In the genomic region with DNA sequence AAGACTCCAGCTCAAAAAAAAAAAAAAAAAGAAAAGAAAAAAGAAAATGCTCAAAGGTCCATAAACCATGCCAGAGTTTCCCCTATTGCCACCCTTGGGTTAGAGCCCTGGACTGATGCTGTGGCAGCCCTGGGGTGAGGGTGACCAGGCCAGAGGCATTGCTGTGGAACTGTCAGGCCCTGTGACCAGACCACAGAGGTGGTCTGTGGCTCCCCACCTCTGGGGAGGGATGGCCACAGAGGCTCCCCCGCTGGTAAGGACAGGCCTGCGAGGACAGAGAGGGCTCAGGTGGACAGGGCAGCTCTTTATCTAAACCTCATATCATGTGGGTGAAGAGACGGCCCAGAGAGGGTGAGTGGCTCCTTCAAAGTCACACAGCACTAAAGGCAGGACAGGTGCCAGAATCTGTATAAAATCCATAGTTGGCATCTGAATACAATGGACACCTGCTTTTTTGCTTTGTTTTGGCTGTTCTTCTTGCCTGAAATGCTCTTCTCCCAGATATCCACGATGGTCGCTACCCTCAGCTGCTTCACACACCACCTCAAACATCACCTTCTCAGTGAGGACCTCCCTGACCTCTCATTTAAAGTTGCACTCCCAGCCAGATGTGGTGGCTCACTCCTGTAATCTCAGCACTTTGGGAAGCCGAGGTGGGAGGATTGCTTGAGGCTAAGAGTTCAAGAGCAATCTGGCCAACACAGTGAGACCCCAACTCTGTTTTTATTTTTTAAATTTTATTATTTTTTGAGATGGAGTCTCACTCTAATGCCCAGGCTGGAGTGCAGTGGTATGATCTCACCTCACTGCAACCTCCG, we compare ENCODE assay signal across 2 cellular contexts.
TF ChIP-seq lines count a peak whose summit lies in the region.

No MANE protein-coding gene starts in this region.

TF ChIP-seq in K562, 482 proteins besides CTCF, POLR2A, EP300 and RAD21:
- TF ChIP-seq ESRRA (IDR thresholded peaks at IDR 0.05; ENCODE audit: borderline replicate concordance, low read depth), result peak; percentile 21; the same call in 1 of the 2 replicates
- peak; percentile 91 for TF ChIP-seq PTBP1 (IDR thresholded peaks at IDR 0.05; ENCODE audit: low read depth, low read length)
- TF ChIP-seq, protein P1, sequence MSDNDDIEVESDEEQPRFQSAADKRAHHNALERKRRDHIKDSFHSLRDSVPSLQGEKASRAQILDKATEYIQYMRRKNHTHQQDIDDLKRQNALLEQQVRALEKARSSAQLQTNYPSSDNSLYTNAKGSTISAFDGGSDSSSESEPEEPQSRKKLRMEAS (CRISPR knock-in tag; IDR thresholded peaks at IDR 0.05), result 0 out of 2 replicates have a peak, but pooled peaks have one; percentile 27
- TF ChIP-seq ADNP (tag; IDR thresholded peaks at IDR 0.05), result 0 out of 2 replicates have a peak, but pooled peaks have one; percentile 38
- TF ChIP-seq POLR2G (IDR thresholded peaks at IDR 0.05; ENCODE audit: low read depth, low read length), result 0 out of 2 replicates have a peak, but pooled peaks have one; percentile 34
- TF ChIP-seq SAFB2 (IDR thresholded peaks at IDR 0.05; ENCODE audit: borderline replicate concordance, low read depth, low read length, severe bottlenecking), result no peak
- no peak for TF ChIP-seq CCNT2 (IDR thresholded peaks at IDR 0.05; ENCODE audit: borderline replicate concordance, extremely low read depth, insufficient read length, low read depth, low read length)
- peak; percentile 97 for TF ChIP-seq BCOR (IDR thresholded peaks at IDR 0.05)
- no peak for TF ChIP-seq HNRNPH1 (optimal IDR thresholded peaks at IDR 0.05; ENCODE audit: low read depth, low read length)
- peak; percentile 73 for TF ChIP-seq BRD9 (IDR thresholded peaks at IDR 0.05; ENCODE audit: low read depth, partially characterized antibody)
- no peak for TF ChIP-seq RNF2 (IDR thresholded peaks at IDR 0.05)
- TF ChIP-seq GABPB1 (CRISPR knock-in tag; IDR thresholded peaks at IDR 0.05), result peak; percentile 48; the same call in 1 of the 2 replicates
- no peak for TF ChIP-seq ZBTB1 (CRISPR knock-in tag; IDR thresholded peaks at IDR 0.05; ENCODE audit: borderline replicate concordance, low read depth)
- TF ChIP-seq ZNF121 (CRISPR knock-in tag; conservative IDR thresholded peaks at IDR 0.05), result peak; percentile 97
- TF ChIP-seq KDM1A (IDR thresholded peaks at IDR 0.05), result peak; percentile 74 to 87
- TF ChIP-seq ZNF146 (CRISPR knock-in tag; IDR thresholded peaks at IDR 0.05; ENCODE audit: unreplicated experiment), result no peak
- TF ChIP-seq ATF2 (CRISPR knock-in tag; IDR thresholded peaks at IDR 0.05), result no peak
- TF ChIP-seq SMARCA5 (IDR thresholded peaks at IDR 0.05), result peak; percentile 96
- no peak for TF ChIP-seq XRCC5 (IDR thresholded peaks at IDR 0.05; ENCODE audit: low read depth, low read length)
- TF ChIP-seq OTX1 (CRISPR knock-in tag; IDR thresholded peaks at IDR 0.05), result no peak
- peak; percentile 97 for TF ChIP-seq ZFP36 (IDR thresholded peaks at IDR 0.05; ENCODE audit: low read depth, low read length, partially characterized antibody)
- TF ChIP-seq HDAC2 (IDR thresholded peaks at IDR 0.05), result peak; percentile 70; the same call in 1 of the 2 replicates
- TF ChIP-seq NFYB (IDR thresholded peaks at IDR 0.05; ENCODE audit: extremely low read depth, insufficient read length), result no peak
- TF ChIP-seq GTF2A2 (tag; IDR thresholded peaks at IDR 0.05), result no peak
- peak; percentile 41 for TF ChIP-seq CHD4 (IDR thresholded peaks at IDR 0.05; ENCODE audit: insufficient read depth, insufficient replicate concordance, low read depth, low read length, poor library complexity, severe bottlenecking)
- TF ChIP-seq RCOR1 (IDR thresholded peaks at IDR 0.05; ENCODE audit: borderline replicate concordance in 1 of 2, low read depth in 2 of 2, low read length in 2 of 2), result peak in 1 of 2 experiments; percentile 82; a peak in 2 of 4 replicates
- no peak for TF ChIP-seq ZNF140 (CRISPR knock-in tag; IDR thresholded peaks at IDR 0.05)
- TF ChIP-seq CEBPG (CRISPR knock-in tag; IDR thresholded peaks at IDR 0.05), result no peak
- TF ChIP-seq CEBPG (tag; conservative IDR thresholded peaks at IDR 0.05 in 1 of 2, IDR thresholded peaks at IDR 0.05 in 1 of 2), result no peak
- TF ChIP-seq EP400 (IDR thresholded peaks at IDR 0.05), result no peak
- peak; percentile 99 for TF ChIP-seq RBM25 (IDR thresholded peaks at IDR 0.05; ENCODE audit: low read depth, low read length, severe bottlenecking)
- TF ChIP-seq HDAC1 (IDR thresholded peaks at IDR 0.05), result 0 out of 4 replicates have a peak, but pooled peaks of 1 of the 2 experiments have one; percentile 23

TF ChIP-seq in HepG2, 621 proteins besides CTCF, POLR2A, EP300 and RAD21:
- TF ChIP-seq U2AF1 (optimal IDR thresholded peaks at IDR 0.05; ENCODE audit: low read depth, low read length) (no peak), ZNF121 (CRISPR knock-in tag; IDR thresholded peaks at IDR 0.05) (0 out of 2 replicates have a peak, but pooled peaks have one; percentile 27), ZNF605 (CRISPR knock-in tag; IDR thresholded peaks at IDR 0.05) (no peak), ZMYM3 (CRISPR knock-in tag; IDR thresholded peaks at IDR 0.05) (peak; percentile 73; the same call in 1 of the 2 replicates), CHD4 (IDR thresholded peaks at IDR 0.05; ENCODE audit: borderline replicate concordance, low read length) (no peak), ZNF768 (CRISPR knock-in tag; IDR thresholded peaks at IDR 0.05) (peak; percentile 98)
- TF ChIP-seq, protein P2, sequence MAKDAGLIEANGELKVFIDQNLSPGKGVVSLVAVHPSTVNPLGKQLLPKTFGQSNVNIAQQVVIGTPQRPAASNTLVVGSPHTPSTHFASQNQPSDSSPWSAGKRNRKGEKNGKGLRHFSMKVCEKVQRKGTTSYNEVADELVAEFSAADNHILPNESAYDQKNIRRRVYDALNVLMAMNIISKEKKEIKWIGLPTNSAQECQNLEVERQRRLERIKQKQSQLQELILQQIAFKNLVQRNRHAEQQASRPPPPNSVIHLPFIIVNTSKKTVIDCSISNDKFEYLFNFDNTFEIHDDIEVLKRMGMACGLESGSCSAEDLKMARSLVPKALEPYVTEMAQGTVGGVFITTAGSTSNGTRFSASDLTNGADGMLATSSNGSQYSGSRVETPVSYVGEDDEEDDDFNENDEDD (CRISPR knock-in tag; IDR thresholded peaks at IDR 0.05; ENCODE audit: borderline replicate concordance), result no peak
